In genomic region chr12:92036061-92036620, GRCh38 we compare ENCODE assay signal across 3 cellular contexts.
TF ChIP-seq lines count a peak whose summit lies in the region.

No MANE protein-coding gene starts in this region.

TF ChIP-seq in SK-N-SH treated with all-trans-retinoic acid at 6 μM for 48 hours, 23 proteins besides CTCF, POLR2A, EP300 and RAD21 (continued from another document):
- no peak for TF ChIP-seq POU6F1 (CRISPR knock-in tag; IDR thresholded peaks at IDR 0.05; ENCODE audit: borderline replicate concordance, low read depth)
- no peak for TF ChIP-seq ZFP30 (CRISPR knock-in tag; IDR thresholded peaks at IDR 0.05)

TF ChIP-seq in SK-N-SH, 30 proteins besides CTCF, POLR2A, EP300 and RAD21 (continued from another document):
- TF ChIP-seq NFIC (IDR thresholded peaks at IDR 0.05; ENCODE audit: borderline replicate concordance) = no peak
- TF ChIP-seq, protein P1, sequence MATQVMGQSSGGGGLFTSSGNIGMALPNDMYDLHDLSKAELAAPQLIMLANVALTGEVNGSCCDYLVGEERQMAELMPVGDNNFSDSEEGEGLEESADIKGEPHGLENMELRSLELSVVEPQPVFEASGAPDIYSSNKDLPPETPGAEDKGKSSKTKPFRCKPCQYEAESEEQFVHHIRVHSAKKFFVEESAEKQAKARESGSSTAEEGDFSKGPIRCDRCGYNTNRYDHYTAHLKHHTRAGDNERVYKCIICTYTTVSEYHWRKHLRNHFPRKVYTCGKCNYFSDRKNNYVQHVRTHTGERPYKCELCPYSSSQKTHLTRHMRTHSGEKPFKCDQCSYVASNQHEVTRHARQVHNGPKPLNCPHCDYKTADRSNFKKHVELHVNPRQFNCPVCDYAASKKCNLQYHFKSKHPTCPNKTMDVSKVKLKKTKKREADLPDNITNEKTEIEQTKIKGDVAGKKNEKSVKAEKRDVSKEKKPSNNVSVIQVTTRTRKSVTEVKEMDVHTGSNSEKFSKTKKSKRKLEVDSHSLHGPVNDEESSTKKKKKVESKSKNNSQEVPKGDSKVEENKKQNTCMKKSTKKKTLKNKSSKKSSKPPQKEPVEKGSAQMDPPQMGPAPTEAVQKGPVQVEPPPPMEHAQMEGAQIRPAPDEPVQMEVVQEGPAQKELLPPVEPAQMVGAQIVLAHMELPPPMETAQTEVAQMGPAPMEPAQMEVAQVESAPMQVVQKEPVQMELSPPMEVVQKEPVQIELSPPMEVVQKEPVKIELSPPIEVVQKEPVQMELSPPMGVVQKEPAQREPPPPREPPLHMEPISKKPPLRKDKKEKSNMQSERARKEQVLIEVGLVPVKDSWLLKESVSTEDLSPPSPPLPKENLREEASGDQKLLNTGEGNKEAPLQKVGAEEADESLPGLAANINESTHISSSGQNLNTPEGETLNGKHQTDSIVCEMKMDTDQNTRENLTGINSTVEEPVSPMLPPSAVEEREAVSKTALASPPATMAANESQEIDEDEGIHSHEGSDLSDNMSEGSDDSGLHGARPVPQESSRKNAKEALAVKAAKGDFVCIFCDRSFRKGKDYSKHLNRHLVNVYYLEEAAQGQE (IDR thresholded peaks at IDR 0.05; ENCODE audit: low read depth, low read length) = no peak
- TF ChIP-seq FOXJ3 (CRISPR knock-in tag; IDR thresholded peaks at IDR 0.05) = no peak
- TF ChIP-seq GABPA (IDR thresholded peaks at IDR 0.05; ENCODE audit: low read depth) = no peak
- TF ChIP-seq, protein P2, sequence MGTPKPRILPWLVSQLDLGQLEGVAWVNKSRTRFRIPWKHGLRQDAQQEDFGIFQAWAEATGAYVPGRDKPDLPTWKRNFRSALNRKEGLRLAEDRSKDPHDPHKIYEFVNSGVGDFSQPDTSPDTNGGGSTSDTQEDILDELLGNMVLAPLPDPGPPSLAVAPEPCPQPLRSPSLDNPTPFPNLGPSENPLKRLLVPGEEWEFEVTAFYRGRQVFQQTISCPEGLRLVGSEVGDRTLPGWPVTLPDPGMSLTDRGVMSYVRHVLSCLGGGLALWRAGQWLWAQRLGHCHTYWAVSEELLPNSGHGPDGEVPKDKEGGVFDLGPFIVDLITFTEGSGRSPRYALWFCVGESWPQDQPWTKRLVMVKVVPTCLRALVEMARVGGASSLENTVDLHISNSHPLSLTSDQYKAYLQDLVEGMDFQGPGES (IDR thresholded peaks at IDR 0.05; ENCODE audit: low read depth, low read length) = no peak
- TF ChIP-seq TCF12 (IDR thresholded peaks at IDR 0.05) = no peak
- TF ChIP-seq RFX5 (IDR thresholded peaks at IDR 0.05; ENCODE audit: low read length) = no peak

TF ChIP-seq in K562, 482 proteins besides CTCF, POLR2A, EP300 and RAD21 (continued from another document):
- TF ChIP-seq CTCFL (IDR thresholded peaks at IDR 0.05; ENCODE audit: borderline replicate concordance, insufficient read depth, low read depth, low read length, poor library complexity, severe bottlenecking) (no peak), GTF2F1 (IDR thresholded peaks at IDR 0.05; ENCODE audit: low read depth, low read length) (no peak), FOXM1 (IDR thresholded peaks at IDR 0.05; ENCODE audit: low read depth) (no peak), FOXM1 (CRISPR knock-in tag; IDR thresholded peaks at IDR 0.05; ENCODE audit: low read depth) (no peak), TAF7 (tag; IDR thresholded peaks at IDR 0.05) (no peak), IRF1 (CRISPR knock-in tag; IDR thresholded peaks at IDR 0.05; ENCODE audit: borderline replicate concordance) (no peak), PHF20 (IDR thresholded peaks at IDR 0.05; ENCODE audit: partially characterized antibody) (no peak), GABPB2 (CRISPR knock-in tag; conservative IDR thresholded peaks at IDR 0.05) (no peak), RB1 (IDR thresholded peaks at IDR 0.05; ENCODE audit: low read depth) (no peak), EHMT2 (IDR thresholded peaks at IDR 0.05) (no peak), ESRRA (IDR thresholded peaks at IDR 0.05; ENCODE audit: borderline replicate concordance, low read depth) (no peak)
